Comparison of ENCODE assay signal across 8 cellular contexts in the genomic region with DNA sequence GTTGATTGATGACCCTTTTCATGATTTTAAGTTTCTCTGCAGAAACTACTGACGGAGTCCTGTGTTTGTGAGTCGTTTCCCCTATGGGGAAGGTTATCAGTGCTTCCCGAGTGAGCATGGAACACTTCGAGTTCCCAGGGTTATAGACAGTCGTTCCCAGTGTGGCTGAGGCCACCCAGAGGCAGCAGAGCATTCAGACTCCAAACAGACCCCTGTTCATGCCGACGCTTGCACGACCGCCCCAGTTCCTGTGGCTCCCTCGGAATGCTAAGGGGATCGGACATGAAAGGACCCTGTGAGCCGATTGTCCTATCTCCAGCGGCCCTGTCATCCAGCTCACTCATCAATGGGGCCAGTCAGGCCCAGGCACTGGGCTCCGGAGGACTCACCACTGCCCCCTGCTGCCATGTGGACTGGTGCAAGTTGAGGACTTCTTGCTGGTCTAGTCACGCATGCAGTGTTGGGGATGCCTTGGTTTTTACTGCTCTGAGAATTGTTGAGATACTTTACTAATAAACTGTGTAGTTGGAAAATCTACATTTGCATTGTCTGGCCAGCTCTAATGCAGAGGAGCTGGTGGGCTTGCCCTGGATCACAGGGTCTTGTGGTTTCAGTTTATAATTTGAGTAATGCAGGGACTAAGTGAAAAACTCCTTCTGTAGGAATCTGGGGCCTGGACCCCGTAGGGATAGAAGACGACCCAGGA. TPM values are rescaled to one million over a fixed set of nuclear protein-coding genes. Genes with fewer than 3 reads are reported as not detected.
A peak's percentile ranks its signal among the peaks of the same experiment; 100 is the strongest.
DNase-seq lines count a peak whose midpoint lies in the region; ATAC-seq lines count a peak whose summit lies in the region.

No MANE protein-coding gene starts in this region.

- no peak overlapping the region for H2BK120ac ChIP-seq in mesenchymal stem cell (ENCODE audit: low read depth, low read length)

- peaks cover 65 to 67% of the 10 kb centered on the region in 2 experiments for H3K36me3 ChIP-seq in mesenchymal stem cell (ENCODE audit: control insufficient read depth in 1 of 2, insufficient read depth in 2 of 2, low read depth in 1 of 2, low read length in 2 of 2)

- H3K4me1 ChIP-seq in mesenchymal stem cell (ENCODE audit: control insufficient read depth, insufficient read depth, low read depth, low read length): peaks cover 7% of the 10 kb centered on the region

- H3K4ac ChIP-seq in mesenchymal stem cell (ENCODE audit: low read depth in 1 of 2, low read length in 2 of 2): no peak overlapping the region

- no peak overlapping the region for H2AFZ ChIP-seq in mesenchymal stem cell (ENCODE audit: low read depth, low read length)

- no peak overlapping the region for H2BK5ac ChIP-seq in mesenchymal stem cell (ENCODE audit: low read depth, low read length, poor library complexity, severe bottlenecking)

- peaks cover 8% of the 10 kb centered on the region for H3K79me1 ChIP-seq in mesenchymal stem cell (replicated peaks; ENCODE audit: low read length, poor library complexity, severe bottlenecking)

- no peak overlapping the region for H3K4me3 ChIP-seq in mesenchymal stem cell (ENCODE audit: insufficient read depth in 1 of 2, low read depth in 1 of 2, low read length in 2 of 2)

- no peak overlapping the region for H3K27ac ChIP-seq in mesenchymal stem cell (ENCODE audit: low read length, poor library complexity, severe bottlenecking)

- H4K91ac ChIP-seq in mesenchymal stem cell (ENCODE audit: low read length): no peak overlapping the region

- H3K4me2 ChIP-seq in mesenchymal stem cell (ENCODE audit: low read length, poor library complexity, severe bottlenecking): no peak overlapping the region

- H3K23ac ChIP-seq in mesenchymal stem cell (ENCODE audit: low read length in 2 of 2): no peak overlapping the region

- no peaks in the 10 kb centered on the region for H3K27me3 ChIP-seq in mesenchymal stem cell (ENCODE audit: control insufficient read depth in 1 of 2, insufficient read depth in 1 of 2, low read length in 2 of 2)

- no peak overlapping the region for H2BK15ac ChIP-seq in mesenchymal stem cell (ENCODE audit: low read depth, poor library complexity, severe bottlenecking)

- peak overlapping the region; percentile 31 for H3K9ac ChIP-seq in mesenchymal stem cell (ENCODE audit: low read length)

- ATAC-seq in GM21367 (IDR thresholded peaks at IDR 0.05; ENCODE audit: unreplicated experiment): no peak

- H4K8ac ChIP-seq in mesenchymal stem cell (ENCODE audit: low read length): peak overlapping the region; percentile 13

- H3K14ac ChIP-seq in mesenchymal stem cell (ENCODE audit: low read length in 2 of 2): no peak overlapping the region

- no peak overlapping the region for H3K18ac ChIP-seq in mesenchymal stem cell (ENCODE audit: low read depth in 1 of 2, low read length in 2 of 2)

- H2BK12ac ChIP-seq in mesenchymal stem cell (ENCODE audit: low read length in 2 of 2): peak overlapping the region in 1 of 2 experiments; percentile 15

- 67% methylated on average over 17 of the region's 17 CpGs for WGBS in mesenchymal stem cell

- H2AK5ac ChIP-seq in mesenchymal stem cell (ENCODE audit: low read length, severe bottlenecking): no peak overlapping the region

- DNase-seq in NCI-H748 (lab: John Stamatoyannopoulos, UW; ENCODE audit: unreplicated experiment): peak; percentile 46
- no peak for DNase-seq in NCI-H748 treated with DMSO at 0.1 percent for 48 hours (lab: John Stamatoyannopoulos, UW)
- DNase-seq in NCI-H460 (ENCODE audit: extremely low read depth, low read depth): peak; percentile 68
- peak; percentile 59 to 67 for DNase-seq in activated CD8-positive, alpha-beta memory T cell treated with anti-CD3 and anti-CD28 coated beads for 1 hour (ENCODE audit: extremely low read depth in 1 of 2, low read depth in 1 of 2)
- DNase-seq in effector CD8-positive, alpha-beta T cell (lab: John Stamatoyannopoulos, UW): peak; percentile 66
- peak; percentile 75 for DNase-seq in mesenchymal stem cell
- peak; percentile 68 to 73 for DNase-seq in stimulated activated CD8-positive, alpha-beta memory T cell treated with anti-CD3 and anti-CD28 coated beads, Interleukin-15, amount 100 ng/mL, for 48 hours (ENCODE audit: low read depth in 2 of 2)

- no peaks in the 10 kb centered on the region for H3K9me3 ChIP-seq in mesenchymal stem cell (ENCODE audit: control insufficient read depth, low read length)

RNA-seq across cellular contexts. Expression of gene RPL13, which starts 3.1 kb away (rescaled TPM):
- 6,150 and 6,947 TPM in 2 replicates for total RNA-seq in NCI-H460 (2014; rRNA removed; shearing (Covaris generic))
- 14,165 and 27,245 TPM in 2 replicates for polyA plus RNA-seq in NCI-H460 (2014; cell fraction: nucleus; rRNA removed)
- polyA plus RNA-seq in mesenchymal stem cell (2013, experiment 1 of 2): 2,898 TPM
- 2,946 TPM for polyA plus RNA-seq in mesenchymal stem cell (2013, experiment 2 of 2)

RNA-seq across cellular contexts. Expression of gene CPNE7, which starts 18.2 kb away (rescaled TPM):
- total RNA-seq in NCI-H460 (2014; rRNA removed; shearing (Covaris generic)): 38.5 and 43.1 TPM in 2 replicates
- 519 and 567 TPM in 2 replicates for polyA plus RNA-seq in NCI-H460 (2014; cell fraction: nucleus; rRNA removed)
- 5.6 TPM for polyA plus RNA-seq in mesenchymal stem cell (2013, experiment 1 of 2)
- 4.8 TPM for polyA plus RNA-seq in mesenchymal stem cell (2013, experiment 2 of 2)

RNA-seq across cellular contexts. Expression of gene SPG7, which starts 49.2 kb away (rescaled TPM):
- total RNA-seq in NCI-H460 (2014; rRNA removed; shearing (Covaris generic)): 68.3 and 94.2 TPM in 2 replicates
- 424 and 543 TPM in 2 replicates for polyA plus RNA-seq in NCI-H460 (2014; cell fraction: nucleus; rRNA removed)
- polyA plus RNA-seq in mesenchymal stem cell (2013, experiment 1 of 2): 40.7 TPM
- 37.8 TPM for polyA plus RNA-seq in mesenchymal stem cell (2013, experiment 2 of 2)

RNA-seq across cellular contexts. Expression of gene DPEP1, which starts 56.1 kb away (rescaled TPM):
- total RNA-seq in NCI-H460 (2014; rRNA removed; shearing (Covaris generic)): 0.17 TPM in 1 of 2 replicates, not detected in the other
- 0.39 TPM in 1 of 2 replicates, not detected in the other for polyA plus RNA-seq in NCI-H460 (2014; cell fraction: nucleus; rRNA removed)
- not detected for polyA plus RNA-seq in mesenchymal stem cell (2013, experiment 1 of 2)
- not detected for polyA plus RNA-seq in mesenchymal stem cell (2013, experiment 2 of 2)
